9 cellular contexts compared by ENCODE assay signal in the genomic region with DNA sequence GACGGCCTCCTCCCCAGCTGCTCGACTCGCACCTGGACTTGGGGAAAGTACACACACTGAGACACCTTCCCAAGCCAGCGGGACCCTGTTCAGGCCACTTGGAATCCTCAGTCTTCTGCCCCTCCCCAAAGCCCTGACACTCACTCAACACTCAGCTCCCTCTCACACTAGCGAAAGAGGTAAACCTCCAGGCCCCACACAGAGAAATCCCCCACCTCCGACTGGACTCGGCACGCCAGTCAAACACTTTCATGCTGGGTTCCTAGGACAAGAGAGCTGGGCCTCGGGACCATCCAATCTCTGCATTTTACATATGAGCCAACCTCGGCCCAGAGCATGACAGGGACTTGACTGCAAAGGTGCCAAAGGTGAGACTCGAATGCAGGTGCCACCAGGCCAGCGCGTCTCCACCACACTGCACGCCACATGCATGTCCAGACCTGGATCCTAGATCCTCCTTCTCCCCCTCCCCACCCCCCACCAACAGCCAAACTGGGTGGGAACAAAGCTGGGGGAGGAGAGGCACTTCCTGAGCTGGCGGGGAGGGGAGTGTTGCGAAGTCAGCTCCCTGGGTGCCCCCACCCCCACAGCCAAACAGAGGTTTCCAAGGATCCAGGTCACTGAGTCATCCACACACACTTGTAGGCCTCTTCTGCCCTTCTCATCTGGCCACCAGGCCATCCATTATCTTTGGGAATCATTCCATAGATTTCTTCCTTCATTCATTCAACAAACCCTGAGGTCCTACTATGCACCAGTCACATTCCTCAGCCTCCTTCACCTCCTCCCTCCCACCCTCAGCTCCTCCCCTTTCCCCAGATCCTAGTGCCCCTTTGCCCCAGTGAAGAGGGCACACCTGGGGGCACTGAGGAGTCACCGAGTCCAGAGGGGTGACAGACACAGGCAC. TPM values are rescaled to one million over a fixed set of nuclear protein-coding genes. Genes with fewer than 3 reads are reported as not detected.
DNase-seq lines count a peak whose midpoint lies in the region; ATAC-seq and TF ChIP-seq lines count a peak whose summit lies in the region.
"Had no signal": no experiment of that assay in that cellular context is flagged by ENCODE, and none has a peak within 500 bp of the region (broad histone marks: within the 10 kb centered on the region; RNA-seq: fewer than 3 reads in every experiment).

No MANE protein-coding gene starts in this region.

- no peak for TF ChIP-seq CTCF in GM10266 (IDR thresholded peaks at IDR 0.05; ENCODE audit: control insufficient read depth, insufficient read depth, low read depth, missing control alignments)

- POLR2A ChIA-PET in naive thymus-derived CD4-positive, alpha-beta T cell (lab: Charles Lee), result interaction anchor here (0.7 to 7.8 kb wide), 16 partner anchors 10 to 113 kb away, joined by 3 to 62 read pairs (median 4); partner anchors contain the start of gene CD5

- no peaks in the 10 kb centered on the region for H3K36me3 ChIP-seq in naive thymus-derived CD4-positive, alpha-beta T cell (ENCODE audit: control insufficient read depth in 2 of 3, insufficient read depth in 3 of 3, low read length in 3 of 3)

- peaks cover 61% of the 10 kb centered on the region for H3K4me1 Mint-ChIP-seq in activated naive CD4-positive, alpha-beta T cell treated with anti-CD3 and anti-CD28 coated beads for 36 hours (ENCODE audit: low read depth)
- H3K4me1 Mint-ChIP-seq in naive thymus-derived CD4-positive, alpha-beta T cell, result peaks cover 28 to 72% (median 49%) of the 10 kb centered on the region in 7 donors

- peak overlapping the region; percentile 92 for H3K4me3 Mint-ChIP-seq in activated naive CD4-positive, alpha-beta T cell treated with anti-CD3 and anti-CD28 coated beads for 36 hours
- peak overlapping the region; percentile 41 to 90 (median 74) for H3K4me3 Mint-ChIP-seq in naive thymus-derived CD4-positive, alpha-beta T cell

- no peaks in the 10 kb centered on the region for H3K9me3 Mint-ChIP-seq in activated naive CD4-positive, alpha-beta T cell treated with anti-CD3 and anti-CD28 coated beads for 36 hours
- H3K9me3 Mint-ChIP-seq in naive thymus-derived CD4-positive, alpha-beta T cell, result peaks cover 0 to 13% (median 2%) of the 10 kb centered on the region in 11 donors

- H3K9me3 ChIP-seq in naive thymus-derived CD4-positive, alpha-beta T cell (ENCODE audit: control insufficient read depth in 2 of 3, low read length in 3 of 3), result no peaks in the 10 kb centered on the region

- H3K27me3 Mint-ChIP-seq in activated naive CD4-positive, alpha-beta T cell treated with anti-CD3 and anti-CD28 coated beads for 36 hours (ENCODE audit: low read depth), result no peaks in the 10 kb centered on the region
- no peaks in the 10 kb centered on the region for H3K27me3 Mint-ChIP-seq in naive thymus-derived CD4-positive, alpha-beta T cell

- H3K36me3 Mint-ChIP-seq in activated naive CD4-positive, alpha-beta T cell treated with anti-CD3 and anti-CD28 coated beads for 36 hours (ENCODE audit: low read depth), result peaks cover 32% of the 10 kb centered on the region
- H3K36me3 Mint-ChIP-seq in naive thymus-derived CD4-positive, alpha-beta T cell, result peaks cover 0 to 11% (median 0%) of the 10 kb centered on the region in 5 donors

- no peaks in the 10 kb centered on the region for H3K27me3 ChIP-seq in naive thymus-derived CD4-positive, alpha-beta T cell (ENCODE audit: control insufficient read depth in 2 of 2, insufficient read depth in 2 of 2, low read length in 2 of 2)

- H3K4me1 ChIP-seq in naive thymus-derived CD4-positive, alpha-beta T cell (ENCODE audit: control insufficient read depth in 2 of 2, insufficient read depth in 2 of 2, low read length in 2 of 2), result peaks cover 10 to 27% of the 10 kb centered on the region in 2 donors

- peak; percentile 40 for ATAC-seq in HG02610 (IDR thresholded peaks at IDR 0.05; ENCODE audit: unreplicated experiment)
- ATAC-seq in naive thymus-derived CD4-positive, alpha-beta T cell, result peak; percentile 34
- no peak for ATAC-seq in GM18520 (IDR thresholded peaks at IDR 0.05; ENCODE audit: unreplicated experiment)

- H3K27ac ChIP-seq in naive thymus-derived CD4-positive, alpha-beta T cell (ENCODE audit: low read depth, low read length), result peak overlapping the region; percentile 79

- H3K4me3 ChIP-seq in naive thymus-derived CD4-positive, alpha-beta T cell (ENCODE audit: low read length), result peak overlapping the region; percentile 27

- CTCF ChIA-PET in activated naive CD4-positive, alpha-beta T cell treated with anti-CD3 and anti-CD28 coated beads for 36 hours (lab: Charles Lee), result interaction anchor here (0.9 to 3.2 kb wide), 6 partner anchors 8 to 97 kb away, joined by 3 to 12 read pairs (median 6); no protein-coding TSS in a partner anchor
- CTCF ChIA-PET in naive thymus-derived CD4-positive, alpha-beta T cell (lab: Charles Lee), result interaction anchor here (0.9 to 1.6 kb wide), 4 partner anchors 10 to 51 kb away, joined by 3 to 6 read pairs (median 4); partner anchors contain the start of gene CD5

- H3K27ac Mint-ChIP-seq in activated naive CD4-positive, alpha-beta T cell treated with anti-CD3 and anti-CD28 coated beads for 36 hours, result peak overlapping the region; percentile 99
- peak overlapping the region; percentile 86 to 98 (median 91) for H3K27ac Mint-ChIP-seq in naive thymus-derived CD4-positive, alpha-beta T cell

- intact Hi-C loops in activated naive CD4-positive, alpha-beta T cell treated with anti-CD3 and anti-CD28 coated beads for 36 hours (cut with micrococcal nuclease), result loop anchor here (1.0 kb wide), 3 partner anchors 11 to 105 kb away; partner anchors contain the start of gene CD5
- intact Hi-C loops in naive thymus-derived CD4-positive, alpha-beta T cell (cut with micrococcal nuclease), result loop anchor here (1.0 kb wide), 2 partner anchors 11 to 49 kb away; partner anchors contain the start of gene CD5 (in 2 of the 2)

- DNase-seq in EH (ENCODE audit: low read depth) (peak; percentile 10), mucosa of gallbladder (ENCODE audit: low spot score) (no peak), GM10266 (ENCODE audit: extremely low spot score) (no peak), NCI-H1417 (lab: John Stamatoyannopoulos, UW) (no peak)
- DNase-seq in activated naive CD4-positive, alpha-beta T cell treated with anti-CD3 and anti-CD28 coated beads for 36 hours, result peak; percentile 84
- peak in 1 of 9 donors; percentile 74 for DNase-seq in naive thymus-derived CD4-positive, alpha-beta T cell
- DNase-seq: amniotic stem cell had no signal

RNA-seq across cellular contexts. Expression of gene CD5, which starts 10.7 kb away (rescaled TPM):
- total RNA-seq in activated naive CD4-positive, alpha-beta T cell treated with anti-CD3 and anti-CD28 coated beads for 36 hours, result 100 to 1,000 TPM; 228 to 232 TPM
- total RNA-seq in naive thymus-derived CD4-positive, alpha-beta T cell, result 100 to 1,000 TPM; 180 to 399 (median 224) TPM
- polyA plus RNA-seq in naive thymus-derived CD4-positive, alpha-beta T cell, result 100 to 1,000 TPM; 217 to 371 TPM
- total RNA-seq in mucosa of gallbladder, result 3.5 TPM

Comparison
In these comparisons a context has a peak if more than half of its experiments do, and no peak if none do; other contexts are left out.
1. DNase-seq: peak in EH (single experiment) and activated naive CD4-positive, alpha-beta T cell treated with anti-CD3 and anti-CD28 coated beads for 36 hours (single experiment); none in mucosa of gallbladder (single experiment), GM10266 (single experiment) and NCI-H1417 (0 of 3).
2. RNA of gene CD5, which starts 10.7 kb away (total RNA-seq): 228 to 232 TPM in activated naive CD4-positive, alpha-beta T cell treated with anti-CD3 and anti-CD28 coated beads for 36 hours and 180 to 399 TPM in naive thymus-derived CD4-positive, alpha-beta T cell; 3.5 TPM in mucosa of gallbladder (single experiment); every median in the first group is over 10 times any median in the second.